30 cellular contexts compared by ENCODE assay signal in genomic region chr16:12524658-12525057, GRCh38.
"Had no signal": no experiment of that assay in that cellular context is flagged by ENCODE, and none has a peak within 500 bp of the region (broad histone marks: within the 10 kb centered on the region; RNA-seq: fewer than 3 reads in every experiment).

No MANE protein-coding gene starts in this region.

- H3K9me3 Mint-ChIP-seq: naive B cell; naive thymus-derived CD8-positive, alpha-beta T cell; natural killer cell treated with Interleukin-12 subunit alpha and Interleukin-12 subunit beta and Interleukin-15 and Interleukin-18, amount 100 ng/mL, for 72 hours; nephron progenitor cell; neural progenitor cell; stimulated activated effector memory CD8-positive, alpha-beta T cell treated with anti-CD3 and anti-CD28 coated beads, Interleukin-12 subunit alpha, Interleukin-12 subunit beta, amount 100 ng/mL, for 72 hours; stimulated activated naive CD8-positive, alpha-beta T cell treated with anti-CD3 and anti-CD28 coated beads, Interleukin-15, amount 100 ng/mL, for 72 hours; type B pancreatic cell had no signal

- H3K36me3 Mint-ChIP-seq: natural killer cell treated with Interleukin-12 subunit alpha and Interleukin-12 subunit beta and Interleukin-15 and Interleukin-18, amount 100 ng/mL, for 72 hours; neural progenitor cell; stimulated activated effector memory CD8-positive, alpha-beta T cell treated with anti-CD3 and anti-CD28 coated beads, Interleukin-12 subunit alpha, Interleukin-12 subunit beta, amount 100 ng/mL, for 72 hours had no signal

- FAIRE-seq: small intestine had no signal

- H3K27ac Mint-ChIP-seq: natural killer cell treated with Interleukin-12 subunit alpha and Interleukin-12 subunit beta and Interleukin-15 and Interleukin-18, amount 100 ng/mL, for 72 hours; nephron progenitor cell; neural progenitor cell; progenitor cell of endocrine pancreas; stimulated activated effector memory CD8-positive, alpha-beta T cell treated with anti-CD3 and anti-CD28 coated beads, Interleukin-12 subunit alpha, Interleukin-12 subunit beta, amount 100 ng/mL, for 72 hours; type B pancreatic cell had no signal

- H3K4me1 Mint-ChIP-seq: stimulated activated naive CD8-positive, alpha-beta T cell treated with anti-CD3 and anti-CD28 coated beads, Interleukin-15, amount 100 ng/mL, for 72 hours had no signal

- H3K36me3 ChIP-seq: neural progenitor cell, ovary, right lobe of liver, transverse colon, upper lobe of right lung, vagina had no signal

- DNase-seq: naive B cell; naive thymus-derived CD8-positive, alpha-beta T cell; nephron progenitor cell; occipital lobe; ovary; retina; right cardiac atrium; right lobe of liver; sigmoid colon; small intestine; stimulated activated CD4-positive, alpha-beta T cell treated with anti-CD3 and anti-CD28 coated beads, Interleukin-15, amount 100 ng/mL, for 24 hours; stimulated activated CD4-positive, alpha-beta T cell treated with anti-CD3 and anti-CD28 coated beads, Interleukin-2, amount 100 ng/mL, for 24 hours; stimulated activated CD4-positive, alpha-beta T cell treated with anti-CD3 and anti-CD28 coated beads, Interleukin-2, amount 100 ng/mL, for 48 hours; stimulated activated CD4-positive, alpha-beta T cell treated with anti-CD3 and anti-CD28 coated beads, Interleukin-4, amount 100 ng/mL, for 24 hours; stimulated activated naive CD4-positive, alpha-beta T cell; stimulated activated naive CD8-positive, alpha-beta T cell treated with anti-CD3 and anti-CD28 coated beads, Interleukin-15, amount 100 ng/mL, for 72 hours; stimulated activated naive CD8-positive, alpha-beta T cell treated with anti-CD3 and anti-CD28 coated beads, Interleukin-15, Interleukin-2, amounts not matched to agents 100 U/mL and 50 U/mL, for 24 hours; substantia nigra; testis; tibial artery; transverse colon; upper lobe of right lung had no signal

- H3K9me3 ChIP-seq: ovary, right lobe of liver, sigmoid colon, suprapubic skin, testis, tibial artery, transverse colon, upper lobe of right lung, vagina had no signal

- H3K27me3 Mint-ChIP-seq: naive B cell; naive thymus-derived CD8-positive, alpha-beta T cell; natural killer cell treated with Interleukin-12 subunit alpha and Interleukin-12 subunit beta and Interleukin-15 and Interleukin-18, amount 100 ng/mL, for 72 hours; progenitor cell of endocrine pancreas; stimulated activated naive CD8-positive, alpha-beta T cell treated with anti-CD3 and anti-CD28 coated beads, Interleukin-15, amount 100 ng/mL, for 72 hours; type B pancreatic cell had no signal

- H3K4me1 ChIP-seq: neural progenitor cell, right lobe of liver, sigmoid colon, suprapubic skin, testis, tibial artery, transverse colon, upper lobe of right lung, vagina had no signal

- ATAC-seq: naive thymus-derived CD8-positive, alpha-beta T cell; natural killer cell treated with Interleukin-12 subunit alpha and Interleukin-12 subunit beta and Interleukin-15 and Interleukin-18, amount 100 ng/mL, for 72 hours; right cardiac atrium; right lobe of liver; stimulated activated effector memory CD8-positive, alpha-beta T cell treated with anti-CD3 and anti-CD28 coated beads, Interleukin-12 subunit alpha, Interleukin-12 subunit beta, amount 100 ng/mL, for 72 hours; stimulated activated naive CD8-positive, alpha-beta T cell treated with anti-CD3 and anti-CD28 coated beads, Interleukin-15, amount 100 ng/mL, for 72 hours; stimulated activated naive CD8-positive, alpha-beta T cell treated with anti-CD3 and anti-CD28 coated beads, Interleukin-15, Interleukin-2, amounts not matched to agents 100 U/mL and 50 U/mL, for 24 hours; upper lobe of right lung had no signal

- H3K27ac ChIP-seq: neural progenitor cell, ovary, parathyroid adenoma, right lobe of liver, sigmoid colon, suprapubic skin, testis, tibial artery, transverse colon, upper lobe of right lung, vagina had no signal

- H3K27me3 ChIP-seq: neural progenitor cell, ovary, right lobe of liver, sigmoid colon, suprapubic skin, testis, tibial artery, transverse colon, upper lobe of right lung, vagina had no signal

- H3K4me3 Mint-ChIP-seq: naive B cell; naive thymus-derived CD8-positive, alpha-beta T cell; natural killer cell treated with Interleukin-12 subunit alpha and Interleukin-12 subunit beta and Interleukin-15 and Interleukin-18, amount 100 ng/mL, for 72 hours; nephron progenitor cell; neural progenitor cell; stimulated activated effector memory CD8-positive, alpha-beta T cell treated with anti-CD3 and anti-CD28 coated beads, Interleukin-12 subunit alpha, Interleukin-12 subunit beta, amount 100 ng/mL, for 72 hours; stimulated activated naive CD8-positive, alpha-beta T cell treated with anti-CD3 and anti-CD28 coated beads, Interleukin-15, amount 100 ng/mL, for 72 hours; type B pancreatic cell had no signal

- H3K4me3 ChIP-seq: neural progenitor cell, ovary, right lobe of liver, sigmoid colon, suprapubic skin, testis, tibial artery, transverse colon, upper lobe of right lung, vagina had no signal
